ENCODE assay signal across 9 cellular contexts in the genomic region with DNA sequence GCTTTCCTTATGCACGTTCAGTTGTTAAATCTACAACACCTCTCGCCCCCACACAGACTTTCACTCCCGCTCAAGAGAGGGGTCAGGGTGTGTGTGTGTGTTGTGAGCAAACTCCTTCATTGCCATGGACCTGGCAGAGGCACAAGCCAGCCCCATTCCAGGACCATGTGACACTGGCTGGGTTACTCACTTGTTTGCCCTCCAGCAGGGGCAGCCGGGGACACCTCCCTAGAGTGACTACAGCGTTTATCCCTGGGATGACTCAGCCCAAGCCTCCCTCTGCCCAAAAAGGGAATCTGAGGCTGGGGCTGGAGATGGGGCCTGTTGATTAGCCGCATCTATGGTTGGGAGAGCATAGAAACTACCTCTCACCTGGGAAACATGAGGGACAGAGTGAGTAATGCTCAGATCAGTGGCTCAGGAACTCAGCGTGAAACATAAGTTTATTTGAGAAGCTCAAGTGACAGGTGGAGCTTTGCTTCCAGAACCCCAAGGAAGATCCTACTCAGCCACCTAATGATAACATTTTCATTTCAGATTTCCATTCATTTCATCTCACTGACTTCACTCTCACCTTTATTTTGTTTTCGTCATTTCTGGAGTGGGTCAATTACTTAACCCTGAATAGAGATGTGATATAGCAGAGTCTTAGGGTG.
DNase-seq lines count a peak whose midpoint lies in the region; ATAC-seq and TF ChIP-seq lines count a peak whose summit lies in the region.
"Had no signal": no experiment of that assay in that cellular context is flagged by ENCODE, and none has a peak within 500 bp of the region (broad histone marks: within the 10 kb centered on the region; RNA-seq: fewer than 3 reads in every experiment).

No MANE protein-coding gene starts in this region.

- no peaks in the 10 kb centered on the region for H3K79me1 ChIP-seq in mesendoderm (ENCODE audit: low read length)

- no peaks in the 10 kb centered on the region for H3K27me3 ChIP-seq in mesendoderm (ENCODE audit: insufficient read depth, low read length, poor library complexity)

- no peak overlapping the region for H3K9ac ChIP-seq in mesendoderm (ENCODE audit: low read length)

- H3K56ac ChIP-seq in mesendoderm (ENCODE audit: low read length) = no peak overlapping the region

- no peak overlapping the region for H3K4me3 ChIP-seq in mesendoderm (ENCODE audit: low read length)

- peak; percentile 91 for DNase-seq in AG20443 (ENCODE audit: low spot score)
- DNase-seq in M059J (ENCODE audit: low read depth) = peak; percentile 99
- DNase-seq in dedifferentiated amniotic fluid mesenchymal stem cell (ENCODE audit: extremely low spot score) = peak; percentile 88
- peak; percentile 92 for DNase-seq in mesendoderm
- no peak for DNase-seq in NCI-H524 (lab: John Stamatoyannopoulos, UW)
- DNase-seq: activated T-cell treated with anti-CD3 and anti-CD28 coated beads, Interleukin-2, amount 50 U/mL, for 48 hours had no signal

- ATAC-seq in GM18505 (IDR thresholded peaks at IDR 0.05; ENCODE audit: unreplicated experiment) = no peak
- no peak for ATAC-seq in GM21390 (IDR thresholded peaks at IDR 0.05; ENCODE audit: unreplicated experiment)
- ATAC-seq in HG02885 (IDR thresholded peaks at IDR 0.05; ENCODE audit: poor library complexity, unreplicated experiment) = no peak

- H3K27ac ChIP-seq in mesendoderm (ENCODE audit: low read depth, low read length) = no peak overlapping the region

- H3K23ac ChIP-seq in mesendoderm (ENCODE audit: low read length) = no peak overlapping the region

- no peak overlapping the region for H2AK5ac ChIP-seq in mesendoderm (ENCODE audit: low read length)

- no peak overlapping the region for H3K4me2 ChIP-seq in mesendoderm (ENCODE audit: low read length)

- H2BK15ac ChIP-seq in mesendoderm (replicated peaks; ENCODE audit: low read depth) = no peak overlapping the region

- no peak overlapping the region for H2BK120ac ChIP-seq in mesendoderm (ENCODE audit: low read depth, low read length)

- peak overlapping the region; percentile 0 for H3K18ac ChIP-seq in mesendoderm (ENCODE audit: low read length)

- H3K4ac ChIP-seq in mesendoderm (ENCODE audit: low read depth, low read length) = no peak overlapping the region

- H4K8ac ChIP-seq in mesendoderm (ENCODE audit: low read depth, low read length) = no peak overlapping the region

- no peak overlapping the region for H4K5ac ChIP-seq in mesendoderm (ENCODE audit: low read length)

- H3K4me1 ChIP-seq in mesendoderm (ENCODE audit: control insufficient read depth, low read depth, low read length) = no peaks in the 10 kb centered on the region

- H3K79me2 ChIP-seq in mesendoderm (ENCODE audit: control insufficient read depth, insufficient read depth, low read length) = no peaks in the 10 kb centered on the region

- no CpG with 5 or more reads among the region's 8 CpGs for WGBS in mesendoderm (ENCODE audit: extremely low coverage, insufficient coverage, low lambda C conversion rate)

- no peak for TF ChIP-seq POLR2A in GM18505 (IDR thresholded peaks at IDR 0.05; ENCODE audit: borderline replicate concordance, extremely low read depth, insufficient read depth, insufficient read length)

- no peaks in the 10 kb centered on the region for H3K36me3 ChIP-seq in mesendoderm (ENCODE audit: control insufficient read depth, insufficient read depth, low read length)

- H2BK5ac ChIP-seq in mesendoderm (ENCODE audit: low read length) = no peak overlapping the region

Comparison
In these comparisons a context has a peak if more than half of its experiments do, and no peak if none do; other contexts are left out.
1. DNase-seq: peak in AG20443 (single experiment), M059J (single experiment), dedifferentiated amniotic fluid mesenchymal stem cell (single experiment) and mesendoderm (single experiment); none in NCI-H524 (0 of 2).